In the genomic region with DNA sequence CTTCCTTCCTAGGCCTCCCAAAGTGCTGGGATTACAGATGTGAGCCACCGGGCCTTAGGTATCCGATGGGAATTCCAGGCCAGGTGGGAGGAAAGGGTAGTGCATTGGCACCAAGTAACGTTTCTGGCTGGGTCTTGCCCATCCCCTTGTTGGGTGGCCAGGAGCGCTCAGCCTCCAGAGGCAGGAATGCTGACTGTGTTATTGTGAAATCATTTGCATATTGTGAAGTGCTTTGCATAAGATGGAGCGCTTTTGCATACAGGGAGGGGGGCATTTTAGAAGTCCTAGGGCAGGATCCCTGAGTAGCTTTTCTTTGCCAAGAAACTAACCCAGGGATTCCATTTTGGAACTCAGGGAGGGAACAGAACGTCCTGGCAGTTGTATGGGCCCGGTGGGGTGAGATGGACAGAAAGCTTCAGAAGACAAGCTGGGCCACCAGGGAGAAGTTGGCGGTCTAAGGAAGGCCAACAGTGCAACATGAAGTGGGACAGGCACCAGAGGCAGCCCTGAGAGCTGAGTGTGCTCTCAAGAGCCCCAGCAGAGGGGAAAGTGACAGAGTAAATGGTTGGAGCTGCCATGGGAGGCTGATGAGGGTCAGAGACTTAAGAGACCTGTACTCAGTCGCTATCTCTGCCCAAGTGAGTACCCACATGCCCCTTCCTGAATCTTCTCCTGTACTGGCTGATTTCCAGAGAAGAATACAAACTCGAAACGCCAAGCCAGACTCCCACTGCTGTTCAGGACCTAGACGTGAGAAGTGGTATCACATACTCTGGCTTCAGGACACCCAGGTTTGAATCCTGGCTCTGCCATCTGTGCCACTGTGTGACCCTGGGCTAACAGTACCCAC, we compare ENCODE assay signal across 9 cellular contexts. TPM values are rescaled to one million over a fixed set of nuclear protein-coding genes. Genes with fewer than 3 reads are reported as not detected.
A peak's percentile ranks its signal among the peaks of the same experiment; 100 is the strongest.
DNase-seq lines count a peak whose midpoint lies in the region; ATAC-seq and TF ChIP-seq lines count a peak whose summit lies in the region.
"Had no signal": no experiment of that assay in that cellular context is flagged by ENCODE, and none has a peak within 500 bp of the region (broad histone marks: within the 10 kb centered on the region; RNA-seq: fewer than 3 reads in every experiment).

No MANE protein-coding gene starts in this region.

- POLR2A ChIA-PET in activated CD4-positive, alpha-beta T cell treated with anti-CD3 and anti-CD28 coated beads for 36 hours (lab: Charles Lee) = interaction anchor here (0.6 to 2.5 kb wide), 2 partner anchors 14 to 192 kb away, joined by 4 to 8 read pairs; partner anchors contain the start of gene DDB2

- no peak for ATAC-seq in activated CD4-positive, alpha-beta T cell treated with anti-CD3 and anti-CD28 coated beads for 36 hours
- ATAC-seq in activated naive CD4-positive, alpha-beta T cell treated with anti-CD3 and anti-CD28 coated beads, Interleukin-2, amount 50 U/mL, for 72 hours = no peak
- ATAC-seq in GM19452 (IDR thresholded peaks at IDR 0.05; ENCODE audit: unreplicated experiment) = no peak

- H3K36me3 Mint-ChIP-seq in activated CD4-positive, alpha-beta T cell treated with anti-CD3 and anti-CD28 coated beads for 36 hours (ENCODE audit: low read depth) = no peaks in the 10 kb centered on the region
- no peaks in the 10 kb centered on the region for H3K36me3 Mint-ChIP-seq in activated naive CD4-positive, alpha-beta T cell treated with anti-CD3 and anti-CD28 coated beads, Interleukin-2, amount 50 U/mL, for 72 hours

- H3K9me3 Mint-ChIP-seq in activated CD4-positive, alpha-beta T cell treated with anti-CD3 and anti-CD28 coated beads for 36 hours (ENCODE audit: low read depth) = no peaks in the 10 kb centered on the region
- H3K9me3 Mint-ChIP-seq in activated naive CD4-positive, alpha-beta T cell treated with anti-CD3 and anti-CD28 coated beads, Interleukin-2, amount 50 U/mL, for 72 hours = no peaks in the 10 kb centered on the region

- CTCF ChIA-PET in activated CD4-positive, alpha-beta T cell treated with anti-CD3 and anti-CD28 coated beads for 36 hours (lab: Charles Lee) = interaction anchor here (0.6 to 1.4 kb wide), 5 partner anchors 17 to 491 kb away, joined by 3 to 5 read pairs (median 3); no protein-coding TSS in a partner anchor

- no peak for TF ChIP-seq CTCF in suprapubic skin (IDR thresholded peaks at IDR 0.05)

- peaks cover 16% of the 10 kb centered on the region for H3K4me1 Mint-ChIP-seq in activated CD4-positive, alpha-beta T cell treated with anti-CD3 and anti-CD28 coated beads for 36 hours

- H3K27ac ChIP-seq in iPS-20b (ENCODE audit: low read length) = peak overlapping the region; percentile 53
- peak overlapping the region; percentile 93 for H3K27ac ChIP-seq in suprapubic skin

- H3K27me3 ChIP-seq in iPS-20b (ENCODE audit: insufficient read depth, low read length) (no peaks in the 10 kb centered on the region), suprapubic skin (no peaks in the 10 kb centered on the region)

- H3K4me3 Mint-ChIP-seq in activated CD4-positive, alpha-beta T cell treated with anti-CD3 and anti-CD28 coated beads for 36 hours = peak overlapping the region; percentile 89

- no peaks in the 10 kb centered on the region for H3K36me3 ChIP-seq in iPS-20b (ENCODE audit: insufficient read depth, low read depth, low read length)
- peaks cover 9% of the 10 kb centered on the region for H3K36me3 ChIP-seq in suprapubic skin

- intact Hi-C loops in activated CD4-positive, alpha-beta T cell treated with anti-CD3 and anti-CD28 coated beads for 36 hours (cut with DNase I, micrococcal nuclease) = loop anchor here in 1 of 2 experiments (5.0 to 10.0 kb wide), 2 partner anchors 472 to 600 kb away; partner anchors contain the start of gene CSTPP1

- TF ChIP-seq POLR2A in suprapubic skin (IDR thresholded peaks at IDR 0.05) = no peak

- WGBS in suprapubic skin = 32% methylated on average over 10 of the region's 12 CpGs

- H3K27ac Mint-ChIP-seq in activated CD4-positive, alpha-beta T cell treated with anti-CD3 and anti-CD28 coated beads for 36 hours = peak overlapping the region; percentile 94
- peak overlapping the region; percentile 90 for H3K27ac Mint-ChIP-seq in activated naive CD4-positive, alpha-beta T cell treated with anti-CD3 and anti-CD28 coated beads, Interleukin-2, amount 50 U/mL, for 72 hours

- no peak for DNase-seq in activated CD4-positive, alpha-beta T cell treated with anti-CD3 and anti-CD28 coated beads for 36 hours
- no peak for DNase-seq in activated CD4-positive, alpha-beta T cell treated with anti-CD3 and anti-CD28 coated beads, Interleukin-2, amount 50 U/mL, for 1 hour
- DNase-seq in activated naive CD4-positive, alpha-beta T cell treated with anti-CD3 and anti-CD28 coated beads, Interleukin-2, amount 50 U/mL, for 72 hours (ENCODE audit: low spot score in 2 of 2) = no peak
- DNase-seq in suprapubic skin (ENCODE audit: low spot score in 2 of 2) (peak in 1 of 2 donors; percentile 65), NCI-H69 (lab: John Stamatoyannopoulos, UW) (no peak), DMS 273 (lab: John Stamatoyannopoulos, UW; ENCODE audit: unreplicated experiment) (no peak)

- H3K9ac ChIP-seq in iPS-20b (ENCODE audit: low read depth, low read length) = peak overlapping the region; percentile 89

- H3K4me1 ChIP-seq in iPS-20b (ENCODE audit: insufficient read depth, low read length) (peaks cover 16% of the 10 kb centered on the region; the same call in 1 of the 2 replicates), suprapubic skin (peaks cover 44% of the 10 kb centered on the region)

- no peaks in the 10 kb centered on the region for H3K27me3 Mint-ChIP-seq in activated CD4-positive, alpha-beta T cell treated with anti-CD3 and anti-CD28 coated beads for 36 hours

- no peak for TF ChIP-seq EP300 in suprapubic skin (IDR thresholded peaks at IDR 0.05)

- peak overlapping the region; percentile 82 for H3K4me3 ChIP-seq in iPS-20b (ENCODE audit: low read length)
- H3K4me3 ChIP-seq in suprapubic skin = peak overlapping the region; percentile 69

- H3K9me3 ChIP-seq in iPS-20b (ENCODE audit: insufficient read depth, low read depth, low read length) = no peaks in the 10 kb centered on the region
- H3K9me3 ChIP-seq in suprapubic skin = no peaks in the 10 kb centered on the region

RNA-seq across cellular contexts. Expression of gene SLC39A13, which starts 1.3 kb away (rescaled TPM):
- 10 to 100 TPM in 1 of 2 experiments, 1 to 10 TPM in 1; 8.6 to 10.7 TPM for total RNA-seq in activated CD4-positive, alpha-beta T cell treated with anti-CD3 and anti-CD28 coated beads for 36 hours
- 10 to 100 TPM; 11.9 to 15.2 TPM for total RNA-seq in activated naive CD4-positive, alpha-beta T cell treated with anti-CD3 and anti-CD28 coated beads, Interleukin-2, amount 50 U/mL, for 72 hours
- total RNA-seq in suprapubic skin = 10 to 100 TPM; 45.5 to 53.8 (median 52.3) TPM

RNA-seq across cellular contexts. Expression of gene PSMC3, which starts 19.1 kb away (rescaled TPM):
- total RNA-seq in activated CD4-positive, alpha-beta T cell treated with anti-CD3 and anti-CD28 coated beads for 36 hours = 100 to 1,000 TPM; 147 to 167 TPM
- 100 to 1,000 TPM; 126 to 134 TPM for total RNA-seq in activated naive CD4-positive, alpha-beta T cell treated with anti-CD3 and anti-CD28 coated beads, Interleukin-2, amount 50 U/mL, for 72 hours
- 100 to 1,000 TPM in 3 of 4 donors, 10 to 100 TPM in 1; 52.5 to 124 (median 103) TPM for total RNA-seq in suprapubic skin

RNA-seq across cellular contexts. Expression of gene SPI1, which starts 28.8 kb away (rescaled TPM):
- under 1 TPM; 0.11 to 0.30 TPM for total RNA-seq in activated CD4-positive, alpha-beta T cell treated with anti-CD3 and anti-CD28 coated beads for 36 hours
- under 1 TPM in 1 of 2 donors, not detected in 1; 0.20 TPM for total RNA-seq in activated naive CD4-positive, alpha-beta T cell treated with anti-CD3 and anti-CD28 coated beads, Interleukin-2, amount 50 U/mL, for 72 hours
- total RNA-seq in suprapubic skin = 10 to 100 TPM in 2 of 4 donors, 1 to 10 TPM in 2; 4.7 to 13.4 (median 9.8) TPM
- total RNA-seq: Daoy had no signal

RNA-seq across cellular contexts. Expression of gene RAPSN, which starts 41.8 kb away (rescaled TPM):
- total RNA-seq in activated CD4-positive, alpha-beta T cell treated with anti-CD3 and anti-CD28 coated beads for 36 hours = under 1 TPM in 1 of 2 experiments, not detected in 1; 0.21 TPM
- total RNA-seq in activated naive CD4-positive, alpha-beta T cell treated with anti-CD3 and anti-CD28 coated beads, Interleukin-2, amount 50 U/mL, for 72 hours = under 1 TPM in 1 of 2 donors, not detected in 1; 0.62 TPM
- total RNA-seq in suprapubic skin = 1 to 10 TPM in 2 of 4 donors, under 1 TPM in 1, not detected in 1; 0.59 to 4.6 (median 1.0) TPM
- total RNA-seq: Daoy had no signal

RNA-seq across cellular contexts. Expression of gene MYBPC3, which starts 54.6 kb away (rescaled TPM):
- not detected for total RNA-seq in activated CD4-positive, alpha-beta T cell treated with anti-CD3 and anti-CD28 coated beads for 36 hours
- total RNA-seq in activated naive CD4-positive, alpha-beta T cell treated with anti-CD3 and anti-CD28 coated beads, Interleukin-2, amount 50 U/mL, for 72 hours = not detected
- under 1 TPM in 2 of 4 donors, not detected in 2; 0.21 to 0.57 TPM for total RNA-seq in suprapubic skin
- total RNA-seq: Daoy had no signal

Comparison
In these comparisons a context has a peak if more than half of its experiments do, and no peak if none do; other contexts are left out.
1. RNA of gene SPI1, which starts 28.8 kb away (total RNA-seq): 4.7 to 13.4 TPM in suprapubic skin; 0.11 to 0.30 TPM in activated CD4-positive, alpha-beta T cell treated with anti-CD3 and anti-CD28 coated beads for 36 hours and 0.20 TPM in activated naive CD4-positive, alpha-beta T cell treated with anti-CD3 and anti-CD28 coated beads, Interleukin-2, amount 50 U/mL, for 72 hours; every median in the first group is over 4 times any median in the second.